Comparison of ENCODE assay signal across 20 cellular contexts in genomic region chr5:132449060-132449459, GRCh38.
"Had no signal": no experiment of that assay in that cellular context is flagged by ENCODE, and none has a peak within 500 bp of the region (broad histone marks: within the 10 kb centered on the region; RNA-seq: fewer than 3 reads in every experiment).

No MANE protein-coding gene starts in this region.

- H3K27me3 Mint-ChIP-seq: activated CD8-positive, alpha-beta T cell treated with anti-CD3 and anti-CD28 coated beads for 36 hours had no signal

- H3K9me3 ChIP-seq: gastrocnemius medialis, heart left ventricle, right atrium auricular region, tibial nerve had no signal

- H3K27me3 ChIP-seq: gastrocnemius medialis, heart left ventricle, right atrium auricular region, tibial nerve had no signal

- H3K4me3 ChIP-seq: gastrocnemius medialis, heart left ventricle, lung, right atrium auricular region, SK-N-MC, tibial nerve had no signal

- DNase-seq: activated CD8-positive, alpha-beta T cell treated with anti-CD3 and anti-CD28 coated beads for 36 hours; activated gamma-delta T cell treated with Interleukin-2 at 50 U/mL for 16 hours; activated T-cell treated with anti-CD3 and anti-CD28 coated beads, Interleukin-2, amount 50 U/mL, for 4 hours; aorta; cerebellar nuclear complex; dermis blood vessel endothelial cell; gastrocnemius medialis; heart left ventricle; left cardiac atrium; stimulated activated CD4-positive, alpha-beta T cell treated with anti-CD3 and anti-CD28 coated beads, Interleukin-15, amount 100 ng/mL, for 24 hours; stimulated activated CD4-positive, alpha-beta T cell treated with anti-CD3 and anti-CD28 coated beads, Interleukin-4, amount 100 ng/mL, for 1 hour; stimulated activated naive CD4-positive, alpha-beta T cell treated with Interleukin-2 at 50 U/mL for 16 hours; substantia nigra had no signal

- ATAC-seq: activated CD8-positive, alpha-beta T cell treated with anti-CD3 and anti-CD28 coated beads for 36 hours; activated T-cell treated with anti-CD3 and anti-CD28 coated beads, Interleukin-2, amount 50 U/mL, for 4 hours; gastrocnemius medialis; heart left ventricle; left cardiac atrium had no signal

- H3K9me3 Mint-ChIP-seq: activated CD8-positive, alpha-beta T cell treated with anti-CD3 and anti-CD28 coated beads for 36 hours; activated T-cell treated with anti-CD3 and anti-CD28 coated beads, Interleukin-2, amount 50 U/mL, for 4 hours had no signal

- H3K4me3 Mint-ChIP-seq: activated CD8-positive, alpha-beta T cell treated with anti-CD3 and anti-CD28 coated beads for 36 hours; activated T-cell treated with anti-CD3 and anti-CD28 coated beads, Interleukin-2, amount 50 U/mL, for 4 hours; nephron had no signal

- H3K36me3 ChIP-seq: gastrocnemius medialis, right atrium auricular region had no signal

- H3K27ac Mint-ChIP-seq: nephron, progenitor cell of endocrine pancreas had no signal

- H3K27ac ChIP-seq: right atrium auricular region, SK-N-MC, tibial nerve, VCaP had no signal
